ENCODE assay signal across 21 cellular contexts in genomic region chr19:44725684-44726083, GRCh38. TPM values are rescaled to one million over a fixed set of nuclear protein-coding genes. Genes with fewer than 3 reads are reported as not detected.
DNase-seq lines count a peak whose midpoint lies in the region; ATAC-seq and TF ChIP-seq lines count a peak whose summit lies in the region.
"Had no signal": no experiment of that assay in that cellular context is flagged by ENCODE, and none has a peak within 500 bp of the region (broad histone marks: within the 10 kb centered on the region; RNA-seq: fewer than 3 reads in every experiment).

No MANE protein-coding gene starts in this region.

- H3K27me3 ChIP-seq in body of pancreas (no peaks in the 10 kb centered on the region), upper lobe of right lung (no peaks in the 10 kb centered on the region), gastroesophageal sphincter (no peaks in the 10 kb centered on the region)
- H3K27me3 ChIP-seq: ascending aorta, uterus had no signal

- H3K9me3 ChIP-seq in body of pancreas (no peaks in the 10 kb centered on the region), mucosa of descending colon (no peaks in the 10 kb centered on the region), upper lobe of right lung (no peaks in the 10 kb centered on the region), gastroesophageal sphincter (no peaks in the 10 kb centered on the region)
- H3K9me3 ChIP-seq: ascending aorta, SK-N-SH, uterus had no signal

- peaks cover 32% of the 10 kb centered on the region for H3K4me1 ChIP-seq in body of pancreas
- peaks cover 32% of the 10 kb centered on the region for H3K4me1 ChIP-seq in mucosa of descending colon (ENCODE audit: low read depth)
- H3K4me1 ChIP-seq in upper lobe of right lung, result peaks cover 46% of the 10 kb centered on the region
- H3K4me1 ChIP-seq in gastroesophageal sphincter, result peaks cover 0 to 45% (median 7%) of the 10 kb centered on the region in 3 donors

- peak overlapping the region in 1 of 2 donors; percentile 45 for H3K27ac Mint-ChIP-seq in natural killer cell treated with Interleukin-12 subunit alpha and Interleukin-12 subunit beta and Interleukin-15 and Interleukin-18, amount 100 ng/mL, for 72 hours
- no peak overlapping the region for H3K27ac Mint-ChIP-seq in natural killer cell
- H3K27ac Mint-ChIP-seq: activated CD4-positive, alpha-beta T cell treated with anti-CD3 and anti-CD28 coated beads for 36 hours; H9 had no signal

- ATAC-seq in natural killer cell treated with Interleukin-12 subunit alpha and Interleukin-12 subunit beta and Interleukin-15 and Interleukin-18, amount 100 ng/mL, for 72 hours, result no peak
- no peak for ATAC-seq in natural killer cell
- no peak for ATAC-seq in body of pancreas
- ATAC-seq in mucosa of descending colon, result peak; percentile 61
- ATAC-seq in upper lobe of right lung, result no peak
- ATAC-seq in gastroesophageal sphincter, result no peak
- no peak for ATAC-seq in HG03378 (IDR thresholded peaks at IDR 0.05; ENCODE audit: unreplicated experiment)
- ATAC-seq: activated CD4-positive, alpha-beta T cell treated with anti-CD3 and anti-CD28 coated beads for 36 hours had no signal

- H3K4me3 ChIP-seq in body of pancreas (no peak overlapping the region), mucosa of descending colon (no peak overlapping the region), upper lobe of right lung (no peak overlapping the region), gastroesophageal sphincter (no peak overlapping the region)
- H3K4me3 ChIP-seq: ascending aorta, uterus had no signal

- intact Hi-C loops in natural killer cell (cut with micrococcal nuclease), result no loop called here
- intact Hi-C loops in body of pancreas (cut with DNase I), result loop anchor here (5.0 kb wide), 1 partner anchor 37 kb away; no protein-coding TSS in a partner anchor
- intact Hi-C loops in mucosa of descending colon (cut with DNase I, micrococcal nuclease), result no loop called here
- intact Hi-C loops in upper lobe of right lung (cut with DNase I), result no loop called here

- H3K27me3 Mint-ChIP-seq in natural killer cell treated with Interleukin-12 subunit alpha and Interleukin-12 subunit beta and Interleukin-15 and Interleukin-18, amount 100 ng/mL, for 72 hours, result peaks cover 0 to 2% of the 10 kb centered on the region in 2 donors
- peaks cover 0 to 7% of the 10 kb centered on the region in 2 donors for H3K27me3 Mint-ChIP-seq in natural killer cell (ENCODE audit: low read depth in 2 of 2)

- TF ChIP-seq POLR2A in body of pancreas (IDR thresholded peaks at IDR 0.05) (no peak), gastroesophageal sphincter (IDR thresholded peaks at IDR 0.05) (no peak)

- WGBS in body of pancreas, 2 donors, result 33 to 44% methylated on average over 4 to 5 of the region's 5 CpGs
- WGBS in gastroesophageal sphincter (ENCODE audit: low coverage in 1 of 2), 2 donors, result 83% methylated on average over 2 of the region's 5 CpGs; no CpG with 5 or more reads in 1 of the 2 donors

- TF ChIP-seq EP300 in gastroesophageal sphincter (IDR thresholded peaks at IDR 0.05), result no peak

- H3K4me3 Mint-ChIP-seq in natural killer cell treated with Interleukin-12 subunit alpha and Interleukin-12 subunit beta and Interleukin-15 and Interleukin-18, amount 100 ng/mL, for 72 hours, result peak overlapping the region; percentile 4
- H3K4me3 Mint-ChIP-seq in natural killer cell, result no peak overlapping the region
- H3K4me3 Mint-ChIP-seq: activated CD4-positive, alpha-beta T cell treated with anti-CD3 and anti-CD28 coated beads for 36 hours; H9 had no signal

- H3K27ac ChIP-seq in body of pancreas (peak overlapping the region; percentile 70 to 86 (median 83)), upper lobe of right lung (no peak overlapping the region), gastroesophageal sphincter (peak overlapping the region in 1 of 4 donors; percentile 27)
- H3K27ac ChIP-seq: ascending aorta had no signal

- peak; percentile 23 for DNase-seq in natural killer cell treated with Interleukin-12 subunit alpha and Interleukin-12 subunit beta and Interleukin-15 and Interleukin-18, amount 100 ng/mL, for 72 hours (ENCODE audit: low spot score)
- DNase-seq in natural killer cell (no peak), body of pancreas (peak in 3 of 4 donors; percentile 25 to 44 (median 29)), mucosa of descending colon (peak; percentile 73 to 81 (median 77)), upper lobe of right lung (peak; percentile 55)
- no peak for DNase-seq in stimulated activated CD4-positive, alpha-beta T cell treated with anti-CD3 and anti-CD28 coated beads, Interleukin-4, amount 100 ng/mL, for 1 hour
- DNase-seq: activated CD4-positive, alpha-beta T cell treated with anti-CD3 and anti-CD28 coated beads for 36 hours; COR-L47; H9; KG1; NCI-H1092 treated with DMSO at 0.1 percent for 48 hours; NCI-H2081 treated with DMSO at 0.1 percent for 48 hours; NCI-H526 treated with DMSO at 0.1 percent for 48 hours; retina; SK-N-SH had no signal

- TF ChIP-seq CTCF in natural killer cell (IDR thresholded peaks at IDR 0.05), result no peak
- no peak for TF ChIP-seq CTCF in body of pancreas (IDR thresholded peaks at IDR 0.05)
- no peak for TF ChIP-seq CTCF in mucosa of descending colon (IDR thresholded peaks at IDR 0.05)
- TF ChIP-seq CTCF in upper lobe of right lung (IDR thresholded peaks at IDR 0.05), result no peak
- no peak for TF ChIP-seq CTCF in gastroesophageal sphincter (IDR thresholded peaks at IDR 0.05)

- no peaks in the 10 kb centered on the region for H3K36me3 Mint-ChIP-seq in natural killer cell treated with Interleukin-12 subunit alpha and Interleukin-12 subunit beta and Interleukin-15 and Interleukin-18, amount 100 ng/mL, for 72 hours
- H3K36me3 Mint-ChIP-seq in natural killer cell, result no peaks in the 10 kb centered on the region

- no peaks in the 10 kb centered on the region for H3K9me3 Mint-ChIP-seq in natural killer cell treated with Interleukin-12 subunit alpha and Interleukin-12 subunit beta and Interleukin-15 and Interleukin-18, amount 100 ng/mL, for 72 hours
- no peaks in the 10 kb centered on the region for H3K9me3 Mint-ChIP-seq in natural killer cell
- H3K9me3 Mint-ChIP-seq: H9 had no signal

- peaks cover 42 to 48% of the 10 kb centered on the region in 2 donors for H3K4me1 Mint-ChIP-seq in natural killer cell treated with Interleukin-12 subunit alpha and Interleukin-12 subunit beta and Interleukin-15 and Interleukin-18, amount 100 ng/mL, for 72 hours (ENCODE audit: low read depth in 2 of 2)
- peaks cover 9 to 22% of the 10 kb centered on the region in 2 donors for H3K4me1 Mint-ChIP-seq in natural killer cell

- H3K36me3 ChIP-seq in body of pancreas (replicated peaks in 1 of 2; ENCODE audit: insufficient read depth in 1 of 2, low read depth in 2 of 2) (no peaks in the 10 kb centered on the region), mucosa of descending colon (ENCODE audit: low read depth) (no peaks in the 10 kb centered on the region), upper lobe of right lung (no peaks in the 10 kb centered on the region), gastroesophageal sphincter (no peaks in the 10 kb centered on the region)
- H3K36me3 ChIP-seq: ascending aorta, uterus had no signal

RNA-seq across cellular contexts. Expression of gene BCL3, which starts 22.8 kb away (rescaled TPM):
- 100 to 1,000 TPM; 117 to 122 TPM for total RNA-seq in natural killer cell treated with Interleukin-12 subunit alpha and Interleukin-12 subunit beta and Interleukin-15 and Interleukin-18, amount 100 ng/mL, for 72 hours
- total RNA-seq in natural killer cell, result 100 to 1,000 TPM; 152 to 199 (median 164) TPM
- 10 to 100 TPM; 26.2 to 72.5 TPM for total RNA-seq in body of pancreas
- total RNA-seq in mucosa of descending colon, result 100 to 1,000 TPM in 1 of 3 donors, 10 to 100 TPM in 2; 78.9 to 145 (median 90.6) TPM
- total RNA-seq in upper lobe of right lung, result 87.4 TPM
- 10 to 100 TPM; 13.2 to 37.7 (median 16.4) TPM for total RNA-seq in gastroesophageal sphincter

RNA-seq across cellular contexts. Expression of gene CEACAM16, which starts 26.7 kb away (rescaled TPM):
- total RNA-seq in natural killer cell treated with Interleukin-12 subunit alpha and Interleukin-12 subunit beta and Interleukin-15 and Interleukin-18, amount 100 ng/mL, for 72 hours, result not detected
- total RNA-seq in natural killer cell, result not detected
- 1 to 10 TPM in 1 of 2 donors, under 1 TPM in 1; 0.33 to 1.3 TPM for total RNA-seq in body of pancreas
- total RNA-seq in mucosa of descending colon, result under 1 TPM in 1 of 3 donors, not detected in 2; 0.17 TPM
- not detected for total RNA-seq in upper lobe of right lung
- total RNA-seq in gastroesophageal sphincter, result not detected
- total RNA-seq: activated CD4-positive, alpha-beta T cell treated with anti-CD3 and anti-CD28 coated beads for 36 hours; ascending aorta; chondrocyte; H9; kidney epithelial cell; uterus had no signal

RNA-seq across cellular contexts. Expression of gene CBLC, which starts 52.0 kb away (rescaled TPM):
- not detected for total RNA-seq in natural killer cell treated with Interleukin-12 subunit alpha and Interleukin-12 subunit beta and Interleukin-15 and Interleukin-18, amount 100 ng/mL, for 72 hours
- total RNA-seq in natural killer cell, result not detected
- total RNA-seq in body of pancreas, result 10 to 100 TPM; 18.5 to 23.6 TPM
- 10 to 100 TPM; 36.5 to 92.6 (median 59.1) TPM for total RNA-seq in mucosa of descending colon
- 3.2 TPM for total RNA-seq in upper lobe of right lung
- total RNA-seq in gastroesophageal sphincter, result 1 to 10 TPM in 1 of 4 donors, under 1 TPM in 1, not detected in 2; 0.93 to 1.0 TPM
- total RNA-seq: activated CD4-positive, alpha-beta T cell treated with anti-CD3 and anti-CD28 coated beads for 36 hours; ascending aorta; chondrocyte had no signal

RNA-seq across cellular contexts. Expression of gene CEACAM19, which starts 54.4 kb away (rescaled TPM):
- 1 to 10 TPM; 1.6 to 1.9 TPM for total RNA-seq in natural killer cell treated with Interleukin-12 subunit alpha and Interleukin-12 subunit beta and Interleukin-15 and Interleukin-18, amount 100 ng/mL, for 72 hours
- total RNA-seq in natural killer cell, result 1 to 10 TPM; 2.6 to 4.1 (median 2.7) TPM
- total RNA-seq in body of pancreas, result 1 to 10 TPM; 3.9 to 5.3 TPM
- total RNA-seq in mucosa of descending colon, result 1 to 10 TPM; 5.8 to 8.0 (median 6.9) TPM
- 7.6 TPM for total RNA-seq in upper lobe of right lung
- total RNA-seq in gastroesophageal sphincter, result 1 to 10 TPM in 3 of 4 donors, under 1 TPM in 1; 0.82 to 5.2 (median 3.5) TPM

Comparison
In these comparisons a context has a peak if more than half of its experiments do, and no peak if none do; other contexts are left out.
1. DNase-seq: peak in natural killer cell treated with Interleukin-12 subunit alpha and Interleukin-12 subunit beta and Interleukin-15 and Interleukin-18, amount 100 ng/mL, for 72 hours (single experiment), body of pancreas (3 of 4), mucosa of descending colon (3 of 3) and upper lobe of right lung (single experiment); none in natural killer cell (single experiment) and stimulated activated CD4-positive, alpha-beta T cell treated with anti-CD3 and anti-CD28 coated beads, Interleukin-4, amount 100 ng/mL, for 1 hour (single experiment).